ENCODE assay signal across 8 cellular contexts in the genomic region with DNA sequence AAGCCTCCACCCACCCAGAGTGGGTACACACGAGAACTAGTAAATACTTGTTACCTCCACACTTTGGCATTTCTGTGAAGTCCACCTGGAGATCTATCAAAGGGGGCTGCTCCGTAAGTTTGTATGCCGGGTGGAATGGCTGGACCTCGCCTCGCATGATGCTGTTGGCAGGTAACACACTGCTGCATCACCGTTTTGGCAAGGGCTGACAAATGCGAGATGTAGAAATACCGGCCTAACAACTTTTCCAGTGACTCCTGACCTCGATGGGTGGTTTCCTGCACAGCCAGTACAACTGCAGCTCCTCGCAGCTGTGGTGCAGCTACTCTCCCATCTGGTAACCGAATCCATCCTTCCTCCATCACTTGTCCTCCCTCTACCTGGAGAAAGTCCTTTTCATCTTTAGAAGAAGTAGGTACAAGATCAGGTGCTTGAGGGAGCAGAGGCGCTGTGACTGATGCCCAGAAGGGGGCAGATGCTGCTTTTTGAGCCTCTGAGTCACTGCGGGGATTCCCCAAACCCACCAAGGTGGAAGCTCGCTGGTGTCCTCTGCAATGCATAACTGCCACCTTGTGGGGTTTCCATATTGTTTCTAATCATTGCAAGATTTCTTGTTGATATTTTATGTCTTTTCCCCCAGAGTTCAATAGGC. TPM values are rescaled to one million over a fixed set of nuclear protein-coding genes. Genes with fewer than 3 reads are reported as not detected.
DNase-seq lines count a peak whose midpoint lies in the region; ATAC-seq, FAIRE-seq and TF ChIP-seq lines count a peak whose summit lies in the region.
"Not testable (repeated sequence)": the region's sequence is repeated elsewhere in the genome, so short reads cannot be mapped to it uniquely, and the experiment has no call there.

No MANE protein-coding gene starts in this region.

- intact Hi-C loops in PC-9 (cut with micrococcal nuclease; ENCODE audit: unreplicated experiment), result not testable (repeated sequence)

- POLR2A ChIA-PET in PC-9 (lab: Charles Lee; ENCODE audit: unreplicated experiment), result interaction anchor here (0.7 kb wide), 1 partner anchor 165 kb away, joined by 3 read pairs; no protein-coding TSS in a partner anchor
- POLR2A ChIA-PET in activated CD8-positive, alpha-beta T cell treated with anti-CD3 and anti-CD28 coated beads, Interleukin-2, amount 10 ng/mL, durations not matched to agents 7 days and 5 days (lab: Charles Lee), result not testable (repeated sequence)

- not testable (repeated sequence) for H3K27me3 Mint-ChIP-seq in activated CD8-positive, alpha-beta T cell treated with anti-CD3 and anti-CD28 coated beads, Interleukin-2, amount 10 ng/mL, durations not matched to agents 7 days and 5 days (ENCODE audit: low read depth)
- peaks cover 26% of the 10 kb centered on the region for H3K27me3 Mint-ChIP-seq in activated naive CD8-positive, alpha-beta T cell treated with anti-CD3 and anti-CD28 coated beads for 36 hours
- peaks cover 24 to 35% of the 10 kb centered on the region in 2 donors for H3K27me3 Mint-ChIP-seq in stimulated activated naive B cell treated with anti-CD40 and anti-IgM and Interleukin-4, amounts not matched to agents 10 μg/mL and 1 μg/mL and 100 μg/mL, for 72 hours

- dilution Hi-C loops in keratinocyte (cut with MboI; ENCODE audit: extremely low pct_ligation_motif_present, low sequenced_read_pairs), result not testable (repeated sequence)

- TF ChIP-seq CTCF in PC-9 (conservative IDR thresholded peaks at IDR 0.05) (peak; percentile 59), keratinocyte (optimal IDR thresholded peaks at IDR 0.05 in 1 of 3, IDR thresholded peaks at IDR 0.05 in 1 of 3, conservative IDR thresholded peaks at IDR 0.05 in 1 of 3; ENCODE audit: extremely low read depth in 1 of 3, insufficient read depth in 2 of 3, low read length in 3 of 3) (peak in 2 of 3 experiments; percentile 11 to 22)

- not testable (repeated sequence) for H3K36me3 ChIP-seq in PC-9 (ENCODE audit: low read depth); keratinocyte (ENCODE audit: control insufficient read depth in 2 of 2, extremely low read depth in 1 of 2, insufficient read depth in 2 of 2, low read length in 2 of 2)

- CTCF ChIA-PET in PC-9 (lab: Charles Lee); activated CD8-positive, alpha-beta T cell treated with anti-CD3 and anti-CD28 coated beads, Interleukin-2, amount 10 ng/mL, durations not matched to agents 7 days and 5 days (lab: Charles Lee): not testable (repeated sequence)

- H3K36me3 Mint-ChIP-seq in activated CD8-positive, alpha-beta T cell treated with anti-CD3 and anti-CD28 coated beads, Interleukin-2, amount 10 ng/mL, durations not matched to agents 7 days and 5 days (ENCODE audit: low read depth); activated naive CD8-positive, alpha-beta T cell treated with anti-CD3 and anti-CD28 coated beads for 36 hours; stimulated activated naive B cell treated with anti-CD40 and anti-IgM and Interleukin-4, amounts not matched to agents 10 μg/mL and 1 μg/mL and 100 μg/mL, for 72 hours: not testable (repeated sequence)

- not testable (repeated sequence) for H3K4me3 ChIP-seq in PC-9; keratinocyte (ENCODE audit: control insufficient read depth in 2 of 3, extremely low read depth in 1 of 3, insufficient read depth in 2 of 3, low read depth in 1 of 3, low read length in 3 of 3)

- not testable (repeated sequence) for H3K27ac ChIP-seq in PC-9; keratinocyte (ENCODE audit: control insufficient read depth, insufficient read depth, low read length)

- not testable (repeated sequence) for H3K4me1 Mint-ChIP-seq in activated CD8-positive, alpha-beta T cell treated with anti-CD3 and anti-CD28 coated beads, Interleukin-2, amount 10 ng/mL, durations not matched to agents 7 days and 5 days (ENCODE audit: low read depth); activated naive CD8-positive, alpha-beta T cell treated with anti-CD3 and anti-CD28 coated beads for 36 hours; stimulated activated naive B cell treated with anti-CD40 and anti-IgM and Interleukin-4, amounts not matched to agents 10 μg/mL and 1 μg/mL and 100 μg/mL, for 72 hours

- H3K9me3 ChIP-seq in PC-9 (ENCODE audit: insufficient read depth, low read depth); keratinocyte (ENCODE audit: control insufficient read depth, low read depth, low read length): not testable (repeated sequence)

- H3K27ac Mint-ChIP-seq in activated CD8-positive, alpha-beta T cell treated with anti-CD3 and anti-CD28 coated beads, Interleukin-2, amount 10 ng/mL, durations not matched to agents 7 days and 5 days; activated naive CD8-positive, alpha-beta T cell treated with anti-CD3 and anti-CD28 coated beads for 36 hours; stimulated activated naive B cell treated with anti-CD40 and anti-IgM and Interleukin-4, amounts not matched to agents 10 μg/mL and 1 μg/mL and 100 μg/mL, for 72 hours: not testable (repeated sequence)

- not testable (repeated sequence) for H3K9me3 Mint-ChIP-seq in activated CD8-positive, alpha-beta T cell treated with anti-CD3 and anti-CD28 coated beads, Interleukin-2, amount 10 ng/mL, durations not matched to agents 7 days and 5 days (ENCODE audit: insufficient read depth); activated naive CD8-positive, alpha-beta T cell treated with anti-CD3 and anti-CD28 coated beads for 36 hours
- H3K9me3 Mint-ChIP-seq in stimulated activated naive B cell treated with anti-CD40 and anti-IgM and Interleukin-4, amounts not matched to agents 10 μg/mL and 1 μg/mL and 100 μg/mL, for 72 hours, result peaks cover 15 to 17% of the 10 kb centered on the region in 2 donors

- H3K27me3 ChIP-seq in PC-9 (ENCODE audit: insufficient read depth, low read depth); keratinocyte (ENCODE audit: control insufficient read depth, extremely low read depth, insufficient read depth, low read length): not testable (repeated sequence)

- BruUV-seq in PC-9 (replicated peaks; lab: Mats Ljungman, UMichigan), result not testable (repeated sequence)

- H3K9me1 ChIP-seq in keratinocyte (ENCODE audit: control insufficient read depth, extremely low read depth, insufficient read depth, low read length), result not testable (repeated sequence)

- H3K4me1 ChIP-seq in PC-9 (replicated peaks; ENCODE audit: insufficient read depth), result peaks cover 22% of the 10 kb centered on the region
- H3K4me1 ChIP-seq in keratinocyte (ENCODE audit: control insufficient read depth, extremely low read depth, insufficient read depth, low read length), result not testable (repeated sequence)

- ATAC-seq in activated CD8-positive, alpha-beta T cell treated with anti-CD3 and anti-CD28 coated beads, Interleukin-2, amount 10 ng/mL, durations not matched to agents 7 days and 5 days; stimulated activated naive B cell treated with anti-CD40 and anti-IgM and Interleukin-4, amounts not matched to agents 10 μg/mL and 1 μg/mL and 100 μg/mL, for 72 hours (replicated peaks): not testable (repeated sequence)

- not testable (repeated sequence) for H4K20me1 ChIP-seq in PC-9 (ENCODE audit: insufficient read depth); keratinocyte (ENCODE audit: control insufficient read depth, extremely low read depth, insufficient read depth, low read length)

- peaks cover 18% of the 10 kb centered on the region; the same call in 1 of the 2 replicates for H3F3A ChIP-seq in PC-9 (ENCODE audit: insufficient read depth, low read depth)

- DNase-seq in DMS79 (lab: John Stamatoyannopoulos, UW) (peak; percentile 77), HT-29 (ENCODE audit: low spot score) (peak; percentile 66), PC-9 (peak; percentile 78)
- peak; percentile 28 for DNase-seq in activated CD8-positive, alpha-beta T cell treated with anti-CD3 and anti-CD28 coated beads, Interleukin-2, amount 10 ng/mL, durations not matched to agents 7 days and 5 days
- DNase-seq in activated naive CD8-positive, alpha-beta T cell treated with anti-CD3 and anti-CD28 coated beads for 36 hours, result peak; percentile 40
- DNase-seq in keratinocyte (ENCODE audit: low read depth, low spot score), result not testable (repeated sequence)
- DNase-seq in stimulated activated CD4-positive, alpha-beta T cell treated with anti-CD3 and anti-CD28 coated beads, Interleukin-1b, Interleukin-23, amount 100 ng/mL, for 24 hours (ENCODE audit: low read depth in 4 of 4, low spot score in 1 of 4), result peak; percentile 13 to 29 (median 22)
- DNase-seq in stimulated activated naive B cell treated with anti-CD40 and anti-IgM and Interleukin-4, amounts not matched to agents 10 μg/mL and 1 μg/mL and 100 μg/mL, for 72 hours, result peak; percentile 42

- H2AFZ ChIP-seq in PC-9; keratinocyte (ENCODE audit: control insufficient read depth, low read length): not testable (repeated sequence)

- H3K9ac ChIP-seq in keratinocyte (ENCODE audit: control insufficient read depth, extremely low read depth, insufficient read depth, low read length), result not testable (repeated sequence)

- H3K4me2 ChIP-seq in PC-9, result peak overlapping the region; percentile 39
- H3K4me2 ChIP-seq in keratinocyte (ENCODE audit: control insufficient read depth, extremely low read depth, insufficient read depth, low read depth, low read length), result not testable (repeated sequence)

- not testable (repeated sequence) for FAIRE-seq in keratinocyte (lab: Jason Lieb, UNC)

- H3K9me2 ChIP-seq in PC-9 (ENCODE audit: insufficient read depth), result not testable (repeated sequence)

- H3K79me2 ChIP-seq in PC-9 (ENCODE audit: low read depth); keratinocyte (ENCODE audit: control insufficient read depth, insufficient read depth, low read length): not testable (repeated sequence)

- H3K4me3 Mint-ChIP-seq in activated CD8-positive, alpha-beta T cell treated with anti-CD3 and anti-CD28 coated beads, Interleukin-2, amount 10 ng/mL, durations not matched to agents 7 days and 5 days; activated naive CD8-positive, alpha-beta T cell treated with anti-CD3 and anti-CD28 coated beads for 36 hours; stimulated activated naive B cell treated with anti-CD40 and anti-IgM and Interleukin-4, amounts not matched to agents 10 μg/mL and 1 μg/mL and 100 μg/mL, for 72 hours: not testable (repeated sequence)

RNA-seq across cellular contexts. Expression of a gene that starts 40.9 kb away (rescaled TPM):
- 40.1 and 41.0 TPM in 2 replicates for total RNA-seq in HT-29 (2014; rRNA removed; shearing (Covaris generic))
- 41.2 and 46.9 TPM in 2 replicates for total RNA-seq in PC-9 (2021)
- not detected for total RNA-seq in activated CD8-positive, alpha-beta T cell treated with anti-CD3 and anti-CD28 coated beads, Interleukin-2, amount 10 ng/mL, durations not matched to agents 7 days and 5 days
- under 1 TPM; 0.20 to 0.27 TPM for total RNA-seq in activated naive CD8-positive, alpha-beta T cell treated with anti-CD3 and anti-CD28 coated beads for 36 hours
- 4.3 to 4.7 TPM (median 4.5 TPM) in 3 replicates for polyA plus RNA-seq in keratinocyte
- polyA plus RNA-seq in keratinocyte (2011; ENCODE audit: low read depth), result 9.4 TPM
- polyA plus RNA-seq in keratinocyte (2011; cell fraction: cytosol; rRNA removed), result 2.5 and 4.8 TPM in 2 replicates
- 11.0 and 12.5 TPM in 2 replicates for polyA plus RNA-seq in keratinocyte (2011; cell fraction: nucleus; rRNA removed)
- polyA plus RNA-seq in keratinocyte (2012; ENCODE audit: low replicate concordance), result 6.4 and 7.5 TPM in 2 replicates
- 3.6 to 8.1 TPM (median 3.6 TPM) in 3 replicates for polyA minus RNA-seq in keratinocyte
- 7.9 TPM for polyA minus RNA-seq in keratinocyte (2011; cell fraction: cytosol; rRNA and poly(A)+ RNA removed)
- 8.0 and 8.6 TPM in 2 replicates for polyA minus RNA-seq in keratinocyte (2011; cell fraction: nucleus; rRNA and poly(A)+ RNA removed)

Comparison
In these comparisons a context has a peak if more than half of its experiments do, and no peak if none do; other contexts are left out.
1. RNA of a gene that starts 40.9 kb away (total RNA-seq): 41.2 to 46.9 TPM in PC-9 and 40.1 to 41.0 TPM in HT-29; 0.20 to 0.27 TPM in activated naive CD8-positive, alpha-beta T cell treated with anti-CD3 and anti-CD28 coated beads for 36 hours and not detected in activated CD8-positive, alpha-beta T cell treated with anti-CD3 and anti-CD28 coated beads, Interleukin-2, amount 10 ng/mL, durations not matched to agents 7 days and 5 days; every median in the first group is over 10 times any median in the second.